17 cellular contexts compared by ENCODE assay signal in genomic region chr14:34129927-34130552, GRCh38.
A peak's percentile ranks its signal among the peaks of the same experiment; 100 is the strongest.
DNase-seq lines count a peak whose midpoint lies in the region; ATAC-seq lines count a peak whose summit lies in the region.
"Had no signal": no experiment of that assay in that cellular context is flagged by ENCODE, and none has a peak within 500 bp of the region (broad histone marks: within the 10 kb centered on the region; RNA-seq: fewer than 3 reads in every experiment).

No MANE protein-coding gene starts in this region.

- in situ Hi-C loops in KBM-7 (cut with MboI; ENCODE audit: low pct_unique_long_range_greater_than_20kb, low sequenced_read_pairs): no loop called here

- DNase-seq in COLO829 (ENCODE audit: low spot score) (peak; percentile 82), epidermal melanocyte (ENCODE audit: insufficient read length, low spot score) (peak; percentile 60), right cardiac atrium (no peak), putamen (ENCODE audit: low spot score) (peak; percentile 3), NCI-H1694 treated with DMSO at 0.1 percent for 48 hours (lab: John Stamatoyannopoulos, UW) (no peak), KBM-7 (no peak)
- DNase-seq: CD4-positive, alpha-beta T cell; DMS153; GDM1; NCI-H1417; NCI-H187 treated with DMSO at 0.1 percent for 48 hours; NCI-H2227 treated with DMSO at 0.1 percent for 48 hours; NCI-H510A treated with DMSO at 0.1 percent for 48 hours; NCI-H774; OCI-M1 had no signal

- H3K27ac ChIP-seq in right cardiac atrium (ENCODE audit: low read length): peak overlapping the region; percentile 50

- ATAC-seq in right cardiac atrium: peak in 1 of 2 donors; percentile 7
- no peak for ATAC-seq in GM19023 (IDR thresholded peaks at IDR 0.05; ENCODE audit: unreplicated experiment)
- ATAC-seq in GM18861 (IDR thresholded peaks at IDR 0.05; ENCODE audit: unreplicated experiment): no peak

- H3K9me3 ChIP-seq in right cardiac atrium (ENCODE audit: control insufficient read depth, low read length): no peaks in the 10 kb centered on the region

- peaks cover 9% of the 10 kb centered on the region for H3K4me1 ChIP-seq in right cardiac atrium (ENCODE audit: control insufficient read depth, insufficient read depth, low read length)

- H3K27me3 ChIP-seq in right cardiac atrium (ENCODE audit: control insufficient read depth, insufficient read depth): no peaks in the 10 kb centered on the region

- intact Hi-C loops in right cardiac atrium (cut with DNase I): no loop called here

- H3K4me3 ChIP-seq in right cardiac atrium (ENCODE audit: low read length): no peak overlapping the region

- 69% methylated on average over 7 of the region's 7 CpGs for WGBS in right cardiac atrium

Comparison
In these comparisons a context has a peak if more than half of its experiments do, and no peak if none do; other contexts are left out.
1. DNase-seq: peak in COLO829 (single experiment), epidermal melanocyte (single experiment) and putamen (single experiment); none in right cardiac atrium (0 of 3), NCI-H1694 treated with DMSO at 0.1 percent for 48 hours (single experiment) and KBM-7 (single experiment).